ENCODE assay signal across 8 cellular contexts in the genomic region with DNA sequence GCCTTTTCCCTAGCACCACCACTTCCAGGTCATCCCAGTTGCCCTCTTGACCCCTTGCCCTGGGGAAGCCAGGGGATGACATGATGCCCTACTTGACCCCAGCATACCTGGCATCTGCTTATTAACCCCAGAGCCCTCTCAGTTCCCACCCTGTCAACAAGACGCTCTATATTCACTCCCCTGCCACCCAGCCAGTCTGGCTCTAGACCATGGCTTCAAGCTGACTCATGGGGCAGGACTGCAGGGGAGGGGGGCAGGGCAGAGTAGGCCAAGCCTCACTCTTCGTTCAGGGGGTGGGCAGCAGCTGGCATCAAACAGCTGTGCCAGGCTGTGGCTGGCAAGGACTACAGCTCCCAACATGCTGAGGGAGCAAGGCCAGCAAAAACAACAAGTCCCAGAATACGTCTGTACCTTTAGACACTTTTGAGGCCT.
DNase-seq lines count a peak whose midpoint lies in the region; ATAC-seq lines count a peak whose summit lies in the region.

No MANE protein-coding gene starts in this region.

- H3K4me1 Mint-ChIP-seq in activated naive CD8-positive, alpha-beta T cell treated with anti-CD3 and anti-CD28 coated beads, Interleukin-2, amount 50 U/mL, for 24 hours = peaks cover 50% of the 10 kb centered on the region
- H3K4me1 Mint-ChIP-seq in stimulated activated effector memory CD8-positive, alpha-beta T cell treated with anti-CD3 and anti-CD28 coated beads, Interleukin-12 subunit alpha, Interleukin-12 subunit beta, amount 100 ng/mL, for 72 hours = peaks cover 59% of the 10 kb centered on the region

- H3K27ac Mint-ChIP-seq in activated naive CD8-positive, alpha-beta T cell treated with anti-CD3 and anti-CD28 coated beads, Interleukin-2, amount 50 U/mL, for 24 hours = no peak overlapping the region
- peak overlapping the region; percentile 95 for H3K27ac Mint-ChIP-seq in stimulated activated effector memory CD8-positive, alpha-beta T cell treated with anti-CD3 and anti-CD28 coated beads, Interleukin-12 subunit alpha, Interleukin-12 subunit beta, amount 100 ng/mL, for 72 hours

- H3K27me3 Mint-ChIP-seq in activated naive CD8-positive, alpha-beta T cell treated with anti-CD3 and anti-CD28 coated beads, Interleukin-2, amount 50 U/mL, for 24 hours = no peaks in the 10 kb centered on the region

- peak; percentile 52 for DNase-seq in activated CD8-positive, alpha-beta memory T cell treated with anti-CD3 and anti-CD28 coated beads for 24 hours
- DNase-seq in activated CD8-positive, alpha-beta memory T cell treated with anti-CD3 and anti-CD28 coated beads, Interleukin-2, amount 50 U/mL, for 4 hours = no peak
- no peak for DNase-seq in activated naive CD8-positive, alpha-beta T cell treated with anti-CD3 and anti-CD28 coated beads, Interleukin-2, amount 50 U/mL, for 24 hours
- peak; percentile 42 to 57 for DNase-seq in hippocampal formation (lab: John Stamatoyannopoulos, UW)
- DNase-seq in stimulated activated effector memory CD8-positive, alpha-beta T cell treated with anti-CD3 and anti-CD28 coated beads, Interleukin-12 subunit alpha, Interleukin-12 subunit beta, amount 100 ng/mL, for 72 hours (ENCODE audit: low spot score in 2 of 2) = no peak
- no peak for DNase-seq in SIG-M5 treated with dmso at 0.1 percent for 504 hours (lab: John Stamatoyannopoulos, UW; ENCODE audit: unreplicated experiment)
- no peak for DNase-seq in cortex of kidney (lab: John Stamatoyannopoulos, UW)

- no peaks in the 10 kb centered on the region for H3K36me3 Mint-ChIP-seq in activated naive CD8-positive, alpha-beta T cell treated with anti-CD3 and anti-CD28 coated beads, Interleukin-2, amount 50 U/mL, for 24 hours (ENCODE audit: low read depth)
- peaks cover 39% of the 10 kb centered on the region for H3K36me3 Mint-ChIP-seq in stimulated activated effector memory CD8-positive, alpha-beta T cell treated with anti-CD3 and anti-CD28 coated beads, Interleukin-12 subunit alpha, Interleukin-12 subunit beta, amount 100 ng/mL, for 72 hours

- no peak for ATAC-seq in activated naive CD8-positive, alpha-beta T cell treated with anti-CD3 and anti-CD28 coated beads, Interleukin-2, amount 50 U/mL, for 24 hours
- ATAC-seq in stimulated activated effector memory CD8-positive, alpha-beta T cell treated with anti-CD3 and anti-CD28 coated beads, Interleukin-12 subunit alpha, Interleukin-12 subunit beta, amount 100 ng/mL, for 72 hours = no peak
- ATAC-seq in HG02678 (IDR thresholded peaks at IDR 0.05; ENCODE audit: unreplicated experiment) = no peak

- peak overlapping the region; percentile 72 for H3K4me3 Mint-ChIP-seq in activated naive CD8-positive, alpha-beta T cell treated with anti-CD3 and anti-CD28 coated beads, Interleukin-2, amount 50 U/mL, for 24 hours
- H3K4me3 Mint-ChIP-seq in stimulated activated effector memory CD8-positive, alpha-beta T cell treated with anti-CD3 and anti-CD28 coated beads, Interleukin-12 subunit alpha, Interleukin-12 subunit beta, amount 100 ng/mL, for 72 hours = peak overlapping the region; percentile 78

- no peaks in the 10 kb centered on the region for H3K9me3 Mint-ChIP-seq in activated naive CD8-positive, alpha-beta T cell treated with anti-CD3 and anti-CD28 coated beads, Interleukin-2, amount 50 U/mL, for 24 hours
- H3K9me3 Mint-ChIP-seq in stimulated activated effector memory CD8-positive, alpha-beta T cell treated with anti-CD3 and anti-CD28 coated beads, Interleukin-12 subunit alpha, Interleukin-12 subunit beta, amount 100 ng/mL, for 72 hours = no peaks in the 10 kb centered on the region

Comparison
In these comparisons a context has a peak if more than half of its experiments do, and no peak if none do; other contexts are left out.
1. DNase-seq: peak in activated CD8-positive, alpha-beta memory T cell treated with anti-CD3 and anti-CD28 coated beads for 24 hours (single experiment) and hippocampal formation (2 of 2); none in activated CD8-positive, alpha-beta memory T cell treated with anti-CD3 and anti-CD28 coated beads, Interleukin-2, amount 50 U/mL, for 4 hours (single experiment), activated naive CD8-positive, alpha-beta T cell treated with anti-CD3 and anti-CD28 coated beads, Interleukin-2, amount 50 U/mL, for 24 hours (single experiment), stimulated activated effector memory CD8-positive, alpha-beta T cell treated with anti-CD3 and anti-CD28 coated beads, Interleukin-12 subunit alpha, Interleukin-12 subunit beta, amount 100 ng/mL, for 72 hours (0 of 2), SIG-M5 treated with dmso at 0.1 percent for 504 hours (single experiment) and cortex of kidney (single experiment).